In genomic region chr18:35941299-35941698, GRCh38 we compare ENCODE assay signal across 31 cellular contexts.
"Had no signal": no experiment of that assay in that cellular context is flagged by ENCODE, and none has a peak within 500 bp of the region (broad histone marks: within the 10 kb centered on the region; RNA-seq: fewer than 3 reads in every experiment).

No MANE protein-coding gene starts in this region.

- H3K4me1 Mint-ChIP-seq: activated CD4-positive, alpha-beta T cell treated with anti-CD3 and anti-CD28 coated beads for 36 hours; activated naive CD8-positive, alpha-beta T cell treated with anti-CD3 and anti-CD28 coated beads for 36 hours; stimulated activated effector memory CD8-positive, alpha-beta T cell treated with anti-CD3 and anti-CD28 coated beads, Interleukin-12 subunit alpha, Interleukin-12 subunit beta, amount 100 ng/mL, for 72 hours had no signal

- H3K9me3 Mint-ChIP-seq: activated naive CD4-positive, alpha-beta T cell treated with anti-CD3 and anti-CD28 coated beads for 36 hours; activated naive CD8-positive, alpha-beta T cell treated with anti-CD3 and anti-CD28 coated beads for 36 hours; activated T-helper 1 cell treated with anti-CD3 and anti-CD28 coated beads, Interleukin-12 subunit alpha, Interleukin-12 subunit beta, Interleukin-2, Interleukin-4 antibody, amounts not matched to agents 30 ng/mL and 10 ng/mL and 1 ng/mL, durations not matched to agents 14 hours and 24 hours and 36 hours; brain; naive thymus-derived CD4-positive, alpha-beta T cell; stimulated activated effector memory CD8-positive, alpha-beta T cell treated with anti-CD3 and anti-CD28 coated beads, Interleukin-12 subunit alpha, Interleukin-12 subunit beta, amount 100 ng/mL, for 72 hours; stimulated activated naive CD8-positive, alpha-beta T cell treated with anti-CD3 and anti-CD28 coated beads, Interleukin-15, Interleukin-2, amounts not matched to agents 100 ng/mL and 50 ng/mL, for 24 hours; type B pancreatic cell had no signal

- H3K27me3 Mint-ChIP-seq: stimulated activated naive CD8-positive, alpha-beta T cell treated with anti-CD3 and anti-CD28 coated beads, Interleukin-15, Interleukin-2, amounts not matched to agents 100 ng/mL and 50 ng/mL, for 24 hours; type B pancreatic cell had no signal

- H3K36me3 Mint-ChIP-seq: activated naive CD8-positive, alpha-beta T cell treated with anti-CD3 and anti-CD28 coated beads for 36 hours; brain; naive thymus-derived CD4-positive, alpha-beta T cell; stimulated activated effector memory CD8-positive, alpha-beta T cell treated with anti-CD3 and anti-CD28 coated beads, Interleukin-12 subunit alpha, Interleukin-12 subunit beta, amount 100 ng/mL, for 72 hours; type B pancreatic cell had no signal

- H3K27ac Mint-ChIP-seq: activated CD4-positive, alpha-beta T cell treated with anti-CD3 and anti-CD28 coated beads for 36 hours; activated naive CD4-positive, alpha-beta T cell treated with anti-CD3 and anti-CD28 coated beads for 36 hours; activated naive CD8-positive, alpha-beta T cell treated with anti-CD3 and anti-CD28 coated beads for 36 hours; activated T-helper 1 cell treated with anti-CD3 and anti-CD28 coated beads, Interleukin-12 subunit alpha, Interleukin-12 subunit beta, Interleukin-2, Interleukin-4 antibody, amounts not matched to agents 30 ng/mL and 10 ng/mL and 1 ng/mL, durations not matched to agents 14 hours and 24 hours and 36 hours; naive thymus-derived CD4-positive, alpha-beta T cell; stimulated activated effector memory CD8-positive, alpha-beta T cell treated with anti-CD3 and anti-CD28 coated beads, Interleukin-12 subunit alpha, Interleukin-12 subunit beta, amount 100 ng/mL, for 72 hours; stimulated activated naive CD8-positive, alpha-beta T cell treated with anti-CD3 and anti-CD28 coated beads, Interleukin-15, Interleukin-2, amounts not matched to agents 100 ng/mL and 50 ng/mL, for 24 hours; type B pancreatic cell had no signal

- DNase-seq: activated CD4-positive, alpha-beta T cell treated with anti-CD3 and anti-CD28 coated beads for 36 hours; activated CD4-positive, alpha-beta T cell treated with anti-CD3 and anti-CD28 coated beads, Interleukin-2, amount 50 U/mL, for 4 hours; activated CD4-positive, CD25-positive, alpha-beta regulatory T cell; activated CD8-positive, alpha-beta memory T cell treated with anti-CD3 and anti-CD28 coated beads for 24 hours; activated effector memory CD4-positive, alpha-beta T cell treated with anti-CD3 and anti-CD28 coated beads, Interleukin-2, amount 50 U/mL, for 16 hours; activated naive CD4-positive, alpha-beta T cell treated with anti-CD3 and anti-CD28 coated beads for 36 hours; activated naive CD8-positive, alpha-beta T cell treated with anti-CD3 and anti-CD28 coated beads for 36 hours; adrenal gland; aorta; cerebellar nuclear complex; colonic mucosa; effector CD8-positive, alpha-beta T cell; erythroblast; gastrocnemius medialis; glutamatergic neuron; left cardiac atrium; mammary epithelial cell; naive thymus-derived CD4-positive, alpha-beta T cell; ovary; retina; sigmoid colon; small intestine; stimulated activated CD4-positive, alpha-beta T cell treated with anti-CD3 and anti-CD28 coated beads, Interleukin-4, amount 100 ng/mL, for 24 hours; uterus had no signal

- H3K4me3 Mint-ChIP-seq: activated CD4-positive, alpha-beta T cell treated with anti-CD3 and anti-CD28 coated beads for 36 hours; activated naive CD4-positive, alpha-beta T cell treated with anti-CD3 and anti-CD28 coated beads for 36 hours; activated naive CD8-positive, alpha-beta T cell treated with anti-CD3 and anti-CD28 coated beads for 36 hours; activated T-helper 1 cell treated with anti-CD3 and anti-CD28 coated beads, Interleukin-12 subunit alpha, Interleukin-12 subunit beta, Interleukin-2, Interleukin-4 antibody, amounts not matched to agents 30 ng/mL and 10 ng/mL and 1 ng/mL, durations not matched to agents 14 hours and 24 hours and 36 hours; naive thymus-derived CD4-positive, alpha-beta T cell; stimulated activated effector memory CD8-positive, alpha-beta T cell treated with anti-CD3 and anti-CD28 coated beads, Interleukin-12 subunit alpha, Interleukin-12 subunit beta, amount 100 ng/mL, for 72 hours; stimulated activated naive CD8-positive, alpha-beta T cell treated with anti-CD3 and anti-CD28 coated beads, Interleukin-15, Interleukin-2, amounts not matched to agents 100 ng/mL and 50 ng/mL, for 24 hours; type B pancreatic cell had no signal

- ATAC-seq: activated CD4-positive, alpha-beta T cell treated with anti-CD3 and anti-CD28 coated beads for 36 hours; gastrocnemius medialis; left cardiac atrium; naive thymus-derived CD4-positive, alpha-beta T cell; stimulated activated effector memory CD8-positive, alpha-beta T cell treated with anti-CD3 and anti-CD28 coated beads, Interleukin-12 subunit alpha, Interleukin-12 subunit beta, amount 100 ng/mL, for 72 hours had no signal

- H3K4me3 ChIP-seq: adrenal gland, cardiac muscle cell, colonic mucosa, gastrocnemius medialis, ovary, prostate gland, sigmoid colon, uterus had no signal
